ENCODE assay signal across 20 cellular contexts in the genomic region with DNA sequence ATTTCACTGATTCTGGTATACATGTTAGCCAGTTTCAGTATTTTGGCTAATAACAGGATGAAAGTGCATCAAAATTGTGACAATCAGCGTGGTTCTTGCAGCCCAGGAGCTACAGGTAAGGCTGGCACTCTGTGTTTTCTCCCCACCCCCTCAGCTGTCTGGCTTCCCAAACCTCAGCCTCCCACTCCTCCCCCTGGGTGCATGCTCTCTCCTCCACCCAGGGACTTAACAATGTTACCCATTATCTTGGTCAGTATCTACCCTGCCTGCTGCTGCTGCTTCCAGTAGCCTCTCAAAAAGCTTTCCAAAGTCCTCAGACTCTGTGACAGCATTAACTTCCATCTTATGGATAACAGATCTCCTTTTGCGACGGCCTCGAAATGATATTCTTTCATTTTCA. TPM values are rescaled to one million over a fixed set of nuclear protein-coding genes. Genes with fewer than 3 reads are reported as not detected.
A peak's percentile ranks its signal among the peaks of the same experiment; 100 is the strongest.
DNase-seq lines count a peak whose midpoint lies in the region; ATAC-seq and TF ChIP-seq lines count a peak whose summit lies in the region.
"Had no signal": no experiment of that assay in that cellular context is flagged by ENCODE, and none has a peak within 500 bp of the region (broad histone marks: within the 10 kb centered on the region; RNA-seq: fewer than 3 reads in every experiment).

No MANE protein-coding gene starts in this region.

- CTCF ChIA-PET in SK-N-SH (lab: Yijun Ruan, JAX): interaction anchor here (1.7 kb wide), 1 partner anchor 18 kb away, joined by 4 read pairs; no protein-coding TSS in a partner anchor

- H3K9me2 ChIP-seq in SK-N-SH: no peaks in the 10 kb centered on the region

- no peaks in the 10 kb centered on the region for H3F3A ChIP-seq in SK-N-SH (replicated peaks; ENCODE audit: insufficient read depth)

- POLR2A ChIA-PET in SK-N-SH (lab: Yijun Ruan, JAX): no interaction called here

- peaks cover 15 to 25% of the 10 kb centered on the region in 2 donors for H3K4me1 Mint-ChIP-seq in natural killer cell treated with Interleukin-12 subunit alpha and Interleukin-12 subunit beta and Interleukin-15 and Interleukin-18, amount 100 ng/mL, for 72 hours (ENCODE audit: low read depth in 2 of 2)
- peaks cover 18 to 24% of the 10 kb centered on the region in 2 donors for H3K4me1 Mint-ChIP-seq in natural killer cell
- peaks cover 87% of the 10 kb centered on the region for H3K4me1 Mint-ChIP-seq in stimulated activated naive CD8-positive, alpha-beta T cell treated with anti-CD3 and anti-CD28 coated beads, Interleukin-15, amount 100 ng/mL, for 72 hours

- H3K27me3 ChIP-seq in SK-N-SH (ENCODE audit: insufficient read depth): no peaks in the 10 kb centered on the region
- H3K27me3 ChIP-seq: upper lobe of right lung had no signal

- H3K4me2 ChIP-seq in SK-N-SH: no peak overlapping the region
- H3K4me2 ChIP-seq: KMS-11, smooth muscle cell had no signal

- H3K4me3 ChIP-seq in SK-N-SH (ENCODE audit: low read depth in 2 of 2, low read length in 1 of 2): no peak overlapping the region
- H3K4me3 ChIP-seq: left ventricle myocardium inferior, smooth muscle cell, upper lobe of right lung had no signal

- intact Hi-C loops in natural killer cell (cut with micrococcal nuclease): no loop called here
- intact Hi-C loops in left colon (cut with DNase I, micrococcal nuclease): no loop called here

- no peaks in the 10 kb centered on the region for H3K36me3 ChIP-seq in SK-N-SH (replicated peaks in 1 of 2; ENCODE audit: control insufficient read depth in 1 of 2, insufficient read depth in 2 of 2, low read length in 1 of 2)
- H3K36me3 ChIP-seq: left ventricle myocardium inferior, upper lobe of right lung had no signal

- H3K9ac ChIP-seq in SK-N-SH: no peak overlapping the region
- H3K9ac ChIP-seq: KMS-11 had no signal

- H3K79me2 ChIP-seq in SK-N-SH (ENCODE audit: insufficient read depth): no peaks in the 10 kb centered on the region

- no peak for TF ChIP-seq EP300 in SK-N-SH (IDR thresholded peaks at IDR 0.05; ENCODE audit: borderline replicate concordance in 1 of 2, low read depth in 1 of 2, low read length in 1 of 2)

- no peak for TF ChIP-seq RAD21 in SK-N-SH (IDR thresholded peaks at IDR 0.05; ENCODE audit: low read length)

- H3K4me1 ChIP-seq in SK-N-SH (ENCODE audit: control insufficient read depth in 1 of 2, insufficient read depth in 2 of 2, low read depth in 1 of 2, low read length in 1 of 2): peaks cover 0 to 2% of the 10 kb centered on the region in 2 experiments; a peak in 1 of 4 replicates
- H3K4me1 ChIP-seq: left ventricle myocardium inferior, upper lobe of right lung had no signal

- peak; percentile 24; the same call in 1 of the 3 replicates for ATAC-seq in SK-N-SH treated with all-trans-retinoic acid at 6 μM for 48 hours
- no peak for ATAC-seq in natural killer cell treated with Interleukin-12 subunit alpha and Interleukin-12 subunit beta and Interleukin-15 and Interleukin-18, amount 100 ng/mL, for 72 hours
- no peak for ATAC-seq in natural killer cell
- peak in 1 of 2 donors; percentile 14 for ATAC-seq in activated naive CD4-positive, alpha-beta T cell treated with anti-CD3 and anti-CD28 coated beads, Interleukin-2, amount 50 U/mL, for 72 hours
- no peak for ATAC-seq in stimulated activated naive CD8-positive, alpha-beta T cell treated with anti-CD3 and anti-CD28 coated beads, Interleukin-15, amount 100 ng/mL, for 72 hours
- no peak for ATAC-seq in left colon
- ATAC-seq: upper lobe of right lung had no signal

- DNase-seq in SK-N-SH (no peak), natural killer cell (no peak), left colon (no peak), DMS53 (lab: John Stamatoyannopoulos, UW) (no peak)
- no peak for DNase-seq in natural killer cell treated with Interleukin-12 subunit alpha and Interleukin-12 subunit beta and Interleukin-15 and Interleukin-18, amount 100 ng/mL, for 72 hours (ENCODE audit: low spot score)
- DNase-seq in activated naive CD4-positive, alpha-beta T cell treated with anti-CD3 and anti-CD28 coated beads, Interleukin-2, amount 50 U/mL, for 72 hours (ENCODE audit: low spot score in 2 of 2): no peak
- no peak for DNase-seq in stimulated activated naive CD8-positive, alpha-beta T cell treated with anti-CD3 and anti-CD28 coated beads, Interleukin-15, amount 100 ng/mL, for 72 hours
- DNase-seq: Calu3; cortex of kidney; glutamatergic neuron; H7; left ventricle myocardium inferior; MV-4-11; NCI-H1694 treated with DMSO at 0.1 percent for 48 hours; stimulated activated CD4-positive, alpha-beta T cell treated with anti-CD3 and anti-CD28 coated beads, Interleukin-4, amount 100 ng/mL, for 24 hours; upper lobe of right lung had no signal

- peaks cover 3% of the 10 kb centered on the region for H3K9me3 Mint-ChIP-seq in natural killer cell treated with Interleukin-12 subunit alpha and Interleukin-12 subunit beta and Interleukin-15 and Interleukin-18, amount 100 ng/mL, for 72 hours
- H3K9me3 Mint-ChIP-seq in natural killer cell: peaks cover 2 to 3% of the 10 kb centered on the region in 2 donors
- H3K9me3 Mint-ChIP-seq in activated naive CD4-positive, alpha-beta T cell treated with anti-CD3 and anti-CD28 coated beads, Interleukin-2, amount 50 U/mL, for 72 hours: peaks cover 6 to 17% of the 10 kb centered on the region in 2 donors
- peaks cover 18 to 20% of the 10 kb centered on the region in 2 donors for H3K9me3 Mint-ChIP-seq in stimulated activated naive CD8-positive, alpha-beta T cell treated with anti-CD3 and anti-CD28 coated beads, Interleukin-15, amount 100 ng/mL, for 72 hours

- peak overlapping the region in 1 of 2 donors; percentile 53 for H3K27ac Mint-ChIP-seq in natural killer cell treated with Interleukin-12 subunit alpha and Interleukin-12 subunit beta and Interleukin-15 and Interleukin-18, amount 100 ng/mL, for 72 hours
- no peak overlapping the region for H3K27ac Mint-ChIP-seq in natural killer cell
- peak overlapping the region; percentile 82 to 89 for H3K27ac Mint-ChIP-seq in activated naive CD4-positive, alpha-beta T cell treated with anti-CD3 and anti-CD28 coated beads, Interleukin-2, amount 50 U/mL, for 72 hours
- H3K27ac Mint-ChIP-seq in stimulated activated naive CD8-positive, alpha-beta T cell treated with anti-CD3 and anti-CD28 coated beads, Interleukin-15, amount 100 ng/mL, for 72 hours: peak overlapping the region; percentile 86 to 93

- no peaks in the 10 kb centered on the region for H4K20me1 ChIP-seq in SK-N-SH (ENCODE audit: insufficient read depth)

- peaks cover 19% of the 10 kb centered on the region for H3K36me3 Mint-ChIP-seq in natural killer cell treated with Interleukin-12 subunit alpha and Interleukin-12 subunit beta and Interleukin-15 and Interleukin-18, amount 100 ng/mL, for 72 hours
- peaks cover 10% of the 10 kb centered on the region for H3K36me3 Mint-ChIP-seq in natural killer cell
- H3K36me3 Mint-ChIP-seq in activated naive CD4-positive, alpha-beta T cell treated with anti-CD3 and anti-CD28 coated beads, Interleukin-2, amount 50 U/mL, for 72 hours: peaks cover 33 to 61% of the 10 kb centered on the region in 2 donors

- 28% methylated on average over 4 of the region's 4 CpGs for WGBS in SK-N-SH (ENCODE audit: low lambda C conversion rate)

- no peaks in the 10 kb centered on the region for H3K9me3 ChIP-seq in SK-N-SH
- H3K9me3 ChIP-seq: upper lobe of right lung had no signal

- H3K27ac ChIP-seq in SK-N-SH (ENCODE audit: low read depth in 2 of 2, low read length in 1 of 2): no peak overlapping the region
- H3K27ac ChIP-seq: 22Rv1, KMS-11, left ventricle myocardium inferior, upper lobe of right lung had no signal

- H3K4me3 Mint-ChIP-seq in natural killer cell treated with Interleukin-12 subunit alpha and Interleukin-12 subunit beta and Interleukin-15 and Interleukin-18, amount 100 ng/mL, for 72 hours: peak overlapping the region; percentile 2
- H3K4me3 Mint-ChIP-seq in natural killer cell: no peak overlapping the region
- peak overlapping the region; percentile 84 to 87 for H3K4me3 Mint-ChIP-seq in stimulated activated naive CD8-positive, alpha-beta T cell treated with anti-CD3 and anti-CD28 coated beads, Interleukin-15, amount 100 ng/mL, for 72 hours

- H3K27me3 Mint-ChIP-seq in natural killer cell treated with Interleukin-12 subunit alpha and Interleukin-12 subunit beta and Interleukin-15 and Interleukin-18, amount 100 ng/mL, for 72 hours: peaks cover 0 to 5% of the 10 kb centered on the region in 2 donors
- no peaks in the 10 kb centered on the region for H3K27me3 Mint-ChIP-seq in natural killer cell (ENCODE audit: low read depth in 2 of 2)
- H3K27me3 Mint-ChIP-seq in stimulated activated naive CD8-positive, alpha-beta T cell treated with anti-CD3 and anti-CD28 coated beads, Interleukin-15, amount 100 ng/mL, for 72 hours: no peaks in the 10 kb centered on the region

- no peak overlapping the region for H2AFZ ChIP-seq in SK-N-SH (ENCODE audit: low read depth)

- TF ChIP-seq CTCF in SK-N-SH (IDR thresholded peaks at IDR 0.05): no peak
- TF ChIP-seq CTCF in natural killer cell (IDR thresholded peaks at IDR 0.05): no peak

TF ChIP-seq in SK-N-SH treated with all-trans-retinoic acid at 6 μM for 48 hours, 23 proteins besides CTCF, POLR2A, EP300 and RAD21 (continues in another document):
- TF ChIP-seq BACH2 (CRISPR knock-in tag; IDR thresholded peaks at IDR 0.05; ENCODE audit: borderline replicate concordance) (no peak), ZNF8 (CRISPR knock-in tag; IDR thresholded peaks at IDR 0.05) (no peak), ZFP3 (CRISPR knock-in tag; IDR thresholded peaks at IDR 0.05) (no peak), ZNF70 (CRISPR knock-in tag; IDR thresholded peaks at IDR 0.05) (no peak)

TF ChIP-seq in SK-N-SH, 30 proteins besides CTCF, POLR2A, EP300 and RAD21 (continues in another document):
- TF ChIP-seq, protein P1, sequence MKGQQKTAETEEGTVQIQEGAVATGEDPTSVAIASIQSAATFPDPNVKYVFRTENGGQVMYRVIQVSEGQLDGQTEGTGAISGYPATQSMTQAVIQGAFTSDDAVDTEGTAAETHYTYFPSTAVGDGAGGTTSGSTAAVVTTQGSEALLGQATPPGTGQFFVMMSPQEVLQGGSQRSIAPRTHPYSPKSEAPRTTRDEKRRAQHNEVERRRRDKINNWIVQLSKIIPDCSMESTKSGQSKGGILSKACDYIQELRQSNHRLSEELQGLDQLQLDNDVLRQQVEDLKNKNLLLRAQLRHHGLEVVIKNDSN (IDR thresholded peaks at IDR 0.05; ENCODE audit: borderline replicate concordance, low read depth): no peak
- no peak for TF ChIP-seq GABPA (IDR thresholded peaks at IDR 0.05; ENCODE audit: low read depth)
- TF ChIP-seq RCOR1 (IDR thresholded peaks at IDR 0.05; ENCODE audit: low read length): no peak
- no peak for TF ChIP-seq POLR2AphosphoS5 (IDR thresholded peaks at IDR 0.05; ENCODE audit: low read depth, low read length)

RNA-seq across cellular contexts. Expression of a gene that starts 41.0 kb away (rescaled TPM):
- polyA plus RNA-seq in SK-N-SH (2012; rRNA removed): 3.0 and 3.8 TPM in 2 replicates
- 2.4 and 3.6 TPM in 2 replicates for polyA plus RNA-seq in SK-N-SH (2012; cell fraction: cytosol; rRNA removed)
- 2.2 TPM in 2 replicates for polyA plus RNA-seq in SK-N-SH (2012; cell fraction: nucleus; rRNA removed)
- 10 to 100 TPM in 1 of 2 donors, 1 to 10 TPM in 1; 6.6 to 18.3 TPM for total RNA-seq in natural killer cell treated with Interleukin-12 subunit alpha and Interleukin-12 subunit beta and Interleukin-15 and Interleukin-18, amount 100 ng/mL, for 72 hours
- total RNA-seq in natural killer cell: 1 to 10 TPM; 1.4 to 6.3 (median 6.3) TPM
- total RNA-seq in activated naive CD4-positive, alpha-beta T cell treated with anti-CD3 and anti-CD28 coated beads, Interleukin-2, amount 50 U/mL, for 72 hours: 10 to 100 TPM; 53.6 to 59.9 TPM
- total RNA-seq in left colon: 100 to 1,000 TPM in 1 of 2 donors, 10 to 100 TPM in 1; 89.8 to 101 TPM
- total RNA-seq: smooth muscle cell had no signal

Comparison
In these comparisons a context has a peak if more than half of its experiments do, and no peak if none do; other contexts are left out.
1. H3K27ac Mint-ChIP-seq: peak in activated naive CD4-positive, alpha-beta T cell treated with anti-CD3 and anti-CD28 coated beads, Interleukin-2, amount 50 U/mL, for 72 hours (2 of 2) and stimulated activated naive CD8-positive, alpha-beta T cell treated with anti-CD3 and anti-CD28 coated beads, Interleukin-15, amount 100 ng/mL, for 72 hours (2 of 2); none in natural killer cell (0 of 2).